25 cellular contexts compared by ENCODE assay signal in the genomic region with DNA sequence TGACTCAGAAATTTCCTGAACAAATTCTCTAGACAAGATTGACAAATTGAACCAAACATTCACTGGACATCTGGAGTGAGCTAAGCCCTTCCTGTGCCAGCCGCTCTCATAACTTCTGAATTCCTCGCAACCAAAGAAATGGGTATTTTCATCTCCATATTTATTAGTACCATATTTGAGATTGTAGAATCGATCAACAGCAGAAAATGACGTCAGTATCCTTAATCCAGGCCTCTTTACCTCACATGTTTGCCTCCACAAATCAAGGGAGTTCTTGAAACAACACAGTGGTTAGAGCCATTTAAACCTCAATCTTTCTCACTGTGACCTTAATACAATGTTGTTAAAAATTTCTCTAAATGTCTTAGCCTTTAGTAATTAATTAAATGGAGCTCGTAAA.
DNase-seq lines count a peak whose midpoint lies in the region; ATAC-seq, FAIRE-seq and TF ChIP-seq lines count a peak whose summit lies in the region.
"Had no signal": no experiment of that assay in that cellular context is flagged by ENCODE, and none has a peak within 500 bp of the region (broad histone marks: within the 10 kb centered on the region; RNA-seq: fewer than 3 reads in every experiment).

No MANE protein-coding gene starts in this region.

- no peak overlapping the region for H3K4me3 Mint-ChIP-seq in WTC11
- H3K4me3 Mint-ChIP-seq in endothelial cell (ENCODE audit: unreplicated experiment), result no peak overlapping the region
- H3K4me3 Mint-ChIP-seq in neural progenitor cell, result no peak overlapping the region
- H3K4me3 Mint-ChIP-seq: B cell; CD4-positive, alpha-beta T cell; CD8-positive, alpha-beta T cell had no signal

- no peaks in the 10 kb centered on the region for H3K79me2 ChIP-seq in HepG2 (ENCODE audit: insufficient read depth, low read length)
- H3K79me2 ChIP-seq in neural progenitor cell (ENCODE audit: low read depth), result no peaks in the 10 kb centered on the region

- no peak for TF ChIP-seq RAD21 in HepG2 (CRISPR knock-in tag; IDR thresholded peaks at IDR 0.05)

- WGBS in HepG2 (ENCODE audit: low lambda C conversion rate), result 10% methylated on average over 5 of the region's 5 CpGs
- 50% methylated on average over 5 of the region's 5 CpGs for WGBS in right lobe of liver (ENCODE audit: insufficient coverage, low coverage, low lambda C conversion rate, missing lambda C conversion rate)

- peaks cover 6% of the 10 kb centered on the region for H3K9me3 Mint-ChIP-seq in WTC11
- no peaks in the 10 kb centered on the region for H3K9me3 Mint-ChIP-seq in endothelial cell (ENCODE audit: unreplicated experiment)
- H3K9me3 Mint-ChIP-seq in neural progenitor cell, result no peaks in the 10 kb centered on the region

- H3K4me1 Mint-ChIP-seq in WTC11 (peaks cover 32% of the 10 kb centered on the region), endothelial cell (ENCODE audit: unreplicated experiment) (peaks cover 30% of the 10 kb centered on the region), neural progenitor cell (peaks cover 5% of the 10 kb centered on the region)
- H3K4me1 Mint-ChIP-seq: B cell had no signal

- no peak for TF ChIP-seq CTCF in HepG2 (CRISPR knock-in tag; IDR thresholded peaks at IDR 0.05)
- TF ChIP-seq CTCF in right lobe of liver (IDR thresholded peaks at IDR 0.05), result no peak
- no peak for TF ChIP-seq CTCF in WTC11 (IDR thresholded peaks at IDR 0.05)
- no peak for TF ChIP-seq CTCF in endothelial cell (IDR thresholded peaks at IDR 0.05; ENCODE audit: unreplicated experiment)
- no peak for TF ChIP-seq CTCF in neural progenitor cell (IDR thresholded peaks at IDR 0.05)

- DNase-seq in HepG2 (ENCODE audit: low spot score) (no peak), right lobe of liver (no peak), WTC11 (ENCODE audit: low spot score) (no peak), endothelial cell (ENCODE audit: low spot score) (no peak), neural progenitor cell (ENCODE audit: low spot score) (no peak), NCI-H2029 treated with DMSO at 0.1 percent for 48 hours (lab: John Stamatoyannopoulos, UW) (no peak)
- DNase-seq in stimulated activated CD4-positive, alpha-beta T cell treated with anti-CD3 and anti-CD28 coated beads, Interleukin-2, amount 100 ng/mL, for 48 hours, result no peak
- DNase-seq: AML-193; Caco-2; Calu3; CD4-positive, alpha-beta T cell; CD8-positive, alpha-beta T cell; DMS79 treated with DMSO at 0.1 percent for 48 hours; GF-D8 had no signal

- peaks cover 14% of the 10 kb centered on the region for H3F3A ChIP-seq in neural progenitor cell (ENCODE audit: low read depth)

- H3K9me3 ChIP-seq in HepG2 (ENCODE audit: low read length) (peaks cover 89% of the 10 kb centered on the region), right lobe of liver (no peaks in the 10 kb centered on the region), neural progenitor cell (ENCODE audit: low read depth) (no peaks in the 10 kb centered on the region)
- H3K9me3 ChIP-seq: A549; BLaER1 treated with 17β-estradiol and CSF1 and Interleukin-3, amounts not matched to agents 10 nM and 100 nM; Caco-2 had no signal

- no peaks in the 10 kb centered on the region for H3K27me3 Mint-ChIP-seq in WTC11 (ENCODE audit: low read depth)
- H3K27me3 Mint-ChIP-seq in endothelial cell (ENCODE audit: unreplicated experiment), result no peaks in the 10 kb centered on the region
- no peaks in the 10 kb centered on the region for H3K27me3 Mint-ChIP-seq in neural progenitor cell (ENCODE audit: insufficient read depth, low read depth)
- H3K27me3 Mint-ChIP-seq: B cell; CD4-positive, alpha-beta T cell had no signal

- TF ChIP-seq EP300 in HepG2 (IDR thresholded peaks at IDR 0.05; ENCODE audit: low read depth in 2 of 2, low read length in 2 of 2) (no peak), HepG2 (CRISPR knock-in tag; IDR thresholded peaks at IDR 0.05; ENCODE audit: borderline replicate concordance) (no peak)

- POLR2A ChIA-PET in HepG2 (lab: Yijun Ruan, JAX) (no interaction called here), WTC11 (lab: Charles Lee) (no interaction called here)

- in situ Hi-C loops in HepG2 (cut with HindIII; ENCODE audit: extremely low pct_ligation_motif_present, low pct_unique_long_range_greater_than_20kb), result no loop called here

- intact Hi-C loops in HepG2 (cut with micrococcal nuclease; ENCODE audit: unreplicated experiment), result no loop called here
- intact Hi-C loops in right lobe of liver (cut with DNase I), result no loop called here

- no TSS peak for BruUV-seq in HepG2 (replicated peaks; lab: Mats Ljungman, UMichigan)

- CTCF ChIA-PET in HepG2 (lab: Yijun Ruan, JAX; ENCODE audit: low intra/inter-chr PET ratio, low total read pairs), result no interaction called here
- CTCF ChIA-PET in WTC11 (lab: Charles Lee), result no interaction called here

- no peaks in the 10 kb centered on the region for H3K36me3 Mint-ChIP-seq in WTC11
- H3K36me3 Mint-ChIP-seq in endothelial cell (ENCODE audit: low read depth, unreplicated experiment), result no peaks in the 10 kb centered on the region
- H3K36me3 Mint-ChIP-seq in neural progenitor cell, result no peaks in the 10 kb centered on the region
- H3K36me3 Mint-ChIP-seq: CD8-positive, alpha-beta T cell had no signal

- H3K4me2 ChIP-seq in HepG2 (ENCODE audit: low read depth, low read length), result no peak overlapping the region
- no peak overlapping the region for H3K4me2 ChIP-seq in neural progenitor cell
- H3K4me2 ChIP-seq: A549; BLaER1 treated with 17β-estradiol and CSF1 and Interleukin-3, amounts not matched to agents 10 nM and 100 nM had no signal

- H3K27ac Mint-ChIP-seq in WTC11, result peak overlapping the region; percentile 7; the same call in 1 of the 2 replicates
- peak overlapping the region; percentile 90 for H3K27ac Mint-ChIP-seq in endothelial cell (ENCODE audit: unreplicated experiment)
- peak overlapping the region; percentile 23 for H3K27ac Mint-ChIP-seq in neural progenitor cell
- H3K27ac Mint-ChIP-seq: B cell; CD4-positive, alpha-beta T cell; CD8-positive, alpha-beta T cell had no signal

- H3K9ac ChIP-seq in HepG2 (ENCODE audit: insufficient read depth, low read depth, low read length), result no peak overlapping the region
- no peak overlapping the region for H3K9ac ChIP-seq in neural progenitor cell
- H3K9ac ChIP-seq: BLaER1 treated with 17β-estradiol and CSF1 and Interleukin-3, amounts not matched to agents 10 nM and 100 nM had no signal

- H3K27ac ChIP-seq in HepG2 (ENCODE audit: extremely low read length, insufficient read depth, low read length) (no peak overlapping the region), right lobe of liver (no peak overlapping the region), neural progenitor cell (peak overlapping the region; percentile 64)
- H3K27ac ChIP-seq: 22Rv1; A549; BLaER1 treated with 17β-estradiol and CSF1 and Interleukin-3, amounts not matched to agents 10 nM and 100 nM; C4-2B had no signal

- H3K36me3 ChIP-seq in HepG2 (replicated peaks in 1 of 2; ENCODE audit: control insufficient read depth in 1 of 2, insufficient read depth in 2 of 2, low read length in 2 of 2) (no peaks in the 10 kb centered on the region), right lobe of liver (no peaks in the 10 kb centered on the region), neural progenitor cell (no peaks in the 10 kb centered on the region)
- H3K36me3 ChIP-seq: BLaER1 treated with 17β-estradiol and CSF1 and Interleukin-3, amounts not matched to agents 10 nM and 100 nM had no signal

- no peak for ATAC-seq in HepG2
- no peak for ATAC-seq in right lobe of liver
- no peak for ATAC-seq in WTC11
- ATAC-seq in GM19035 (IDR thresholded peaks at IDR 0.05; ENCODE audit: unreplicated experiment), result no peak
- ATAC-seq: A549; CD8-positive, alpha-beta T cell had no signal

- no peak overlapping the region for H2AFZ ChIP-seq in HepG2 (ENCODE audit: low read length)
- no peak overlapping the region for H2AFZ ChIP-seq in neural progenitor cell (replicated peaks)

- no peak for FAIRE-seq in HepG2 (lab: Jason Lieb, UNC)
- FAIRE-seq: A549, D721Med, G401.6, GM12892, GM18507, GM19239 had no signal

- H3K27me3 ChIP-seq in HepG2 (ENCODE audit: control insufficient read depth in 1 of 2, insufficient read depth in 2 of 2, low read length in 2 of 2), result no peaks in the 10 kb centered on the region
- no peaks in the 10 kb centered on the region for H3K27me3 ChIP-seq in right lobe of liver
- H3K27me3 ChIP-seq in neural progenitor cell, result no peaks in the 10 kb centered on the region
- H3K27me3 ChIP-seq: BLaER1 treated with 17β-estradiol and CSF1 and Interleukin-3, amounts not matched to agents 10 nM and 100 nM had no signal

- no peaks in the 10 kb centered on the region for H3K4me1 ChIP-seq in HepG2 (ENCODE audit: insufficient read depth, low read length)
- H3K4me1 ChIP-seq in right lobe of liver, result no peaks in the 10 kb centered on the region
- H3K4me1 ChIP-seq in neural progenitor cell, result peaks cover 35% of the 10 kb centered on the region
- H3K4me1 ChIP-seq: A549, Caco-2 had no signal

- TF ChIP-seq POLR2A in HepG2 (IDR thresholded peaks at IDR 0.05; ENCODE audit: insufficient read depth in 1 of 2, low read depth in 2 of 2, low read length in 2 of 2), result no peak
- TF ChIP-seq POLR2A in right lobe of liver (IDR thresholded peaks at IDR 0.05), result no peak

- H3K4me3 ChIP-seq in HepG2 (replicated peaks in 1 of 3; ENCODE audit: insufficient read depth in 1 of 3, low read depth in 2 of 3, low read length in 3 of 3) (no peak overlapping the region), right lobe of liver (no peak overlapping the region), neural progenitor cell (no peak overlapping the region)
- H3K4me3 ChIP-seq: A549; BLaER1 treated with 17β-estradiol and CSF1 and Interleukin-3, amounts not matched to agents 10 nM and 100 nM had no signal

- H4K20me1 ChIP-seq in HepG2 (ENCODE audit: insufficient read depth, low read length) (no peaks in the 10 kb centered on the region), neural progenitor cell (ENCODE audit: low read depth) (no peaks in the 10 kb centered on the region)
- H4K20me1 ChIP-seq: BLaER1 treated with 17β-estradiol and CSF1 and Interleukin-3, amounts not matched to agents 10 nM and 100 nM had no signal

TF ChIP-seq in HepG2, 621 proteins besides CTCF, POLR2A, EP300 and RAD21 (continues in another document):
- no peak for TF ChIP-seq ZNF772 (CRISPR knock-in tag; IDR thresholded peaks at IDR 0.05)
- peak; percentile 86 for TF ChIP-seq ATF7 (IDR thresholded peaks at IDR 0.05)
- TF ChIP-seq ATF7 (CRISPR knock-in tag; IDR thresholded peaks at IDR 0.05), result no peak

TF ChIP-seq in WTC11, 78 proteins besides CTCF, POLR2A, EP300 and RAD21:
- no peak for TF ChIP-seq ZNF317 (CRISPR knock-in tag; IDR thresholded peaks at IDR 0.05; ENCODE audit: borderline replicate concordance, low read depth)
- TF ChIP-seq ZNF423 (CRISPR knock-in tag; IDR thresholded peaks at IDR 0.05), result no peak
- TF ChIP-seq NR1H2 (CRISPR knock-in tag; IDR thresholded peaks at IDR 0.05), result no peak
- TF ChIP-seq MXD4 (CRISPR knock-in tag; IDR thresholded peaks at IDR 0.05; ENCODE audit: borderline replicate concordance), result no peak

Comparison
In these comparisons a context has a peak if more than half of its experiments do, and no peak if none do; other contexts are left out.
1. H3K27ac Mint-ChIP-seq: peak in every context shown above with its lines; median percentile 90 in endothelial cell; 23 in neural progenitor cell; 7 in WTC11.